1 cellular context compared by ENCODE assay signal in the genomic region with DNA sequence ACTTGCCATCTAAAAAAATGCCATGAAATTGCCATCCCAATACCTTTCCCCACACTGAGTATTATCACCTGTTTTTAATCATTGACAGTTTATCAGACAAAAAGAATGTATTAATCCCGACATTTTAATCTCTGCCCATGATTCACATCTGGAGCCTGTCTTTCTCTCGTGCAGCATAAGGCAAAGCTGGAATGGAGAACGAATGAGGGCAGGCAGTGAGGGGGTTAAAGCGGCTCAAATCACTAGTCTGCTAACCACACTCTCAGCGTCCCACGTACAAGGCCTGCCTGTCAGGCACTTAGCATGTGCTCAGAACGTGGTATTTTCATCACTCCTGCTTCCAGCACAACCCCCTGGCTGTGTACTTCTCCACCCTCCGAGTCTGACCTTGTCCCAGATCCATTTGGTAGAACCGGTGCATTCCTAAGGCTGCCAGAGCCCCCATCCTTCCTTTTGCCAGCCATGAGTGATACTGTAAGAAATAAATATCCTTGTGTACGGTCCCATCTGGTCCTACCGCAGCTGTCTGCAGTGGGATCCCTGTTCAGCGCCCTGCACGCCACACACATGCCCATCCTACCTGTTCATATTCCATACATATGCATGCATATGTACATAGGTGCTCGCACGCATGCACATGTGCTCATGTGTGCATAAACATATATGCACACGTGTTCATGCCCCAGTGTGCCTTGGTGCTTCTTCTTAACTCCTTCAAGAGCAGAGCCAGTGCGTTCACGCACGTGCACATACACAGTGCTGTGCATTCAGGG.
TF ChIP-seq lines count a peak whose summit lies in the region.

No MANE protein-coding gene starts in this region.

TF ChIP-seq in SK-N-SH, 30 proteins besides CTCF, POLR2A, EP300 and RAD21:
- TF ChIP-seq EZH2phosphoT487 (IDR thresholded peaks at IDR 0.05; ENCODE audit: borderline replicate concordance, low read depth) (no peak), TCF12 (IDR thresholded peaks at IDR 0.05) (peak; percentile 32; the same call in 1 of the 2 replicates)
